In the genomic region with DNA sequence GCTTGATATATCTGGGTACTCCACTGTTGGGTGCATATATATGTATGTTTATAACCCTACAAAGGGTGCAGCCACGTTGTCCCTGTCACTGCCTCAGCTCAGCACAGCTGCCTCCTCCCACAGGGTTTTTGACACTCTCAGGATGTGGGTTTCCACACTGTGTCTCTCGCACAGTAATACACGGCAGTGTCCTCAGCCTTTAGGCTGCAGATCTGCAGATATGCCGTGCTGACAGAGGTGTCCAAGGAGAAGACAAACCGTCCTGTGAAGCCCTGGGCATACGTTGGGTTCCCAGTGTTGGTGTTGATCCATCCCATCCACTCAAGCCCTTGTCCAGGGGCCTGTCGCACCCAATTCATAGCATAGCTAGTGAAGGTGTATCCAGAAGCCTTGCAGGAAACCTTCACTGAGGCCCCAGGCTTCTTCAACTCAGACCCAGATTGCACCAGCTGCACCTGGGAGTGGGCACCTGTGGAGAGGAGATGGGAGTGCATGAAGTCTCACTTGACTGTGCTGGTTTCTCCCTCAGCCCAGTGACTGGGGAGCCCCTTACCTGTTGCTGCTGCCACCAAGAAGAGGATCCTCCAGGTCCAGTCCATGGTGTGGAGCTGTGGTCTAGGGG, we compare ENCODE assay signal across 19 cellular contexts.
DNase-seq lines count a peak whose midpoint lies in the region; ATAC-seq, FAIRE-seq and TF ChIP-seq lines count a peak whose summit lies in the region.
"Had no signal": no experiment of that assay in that cellular context is flagged by ENCODE, and none has a peak within 500 bp of the region (broad histone marks: within the 10 kb centered on the region; RNA-seq: fewer than 3 reads in every experiment).

No MANE protein-coding gene starts in this region.

- peaks cover 7% of the 10 kb centered on the region for H3K36me3 Mint-ChIP-seq in activated CD4-positive, alpha-beta T cell treated with anti-CD3 and anti-CD28 coated beads, Interleukin-2, amount 10 ng/mL, durations not matched to agents 7 days and 5 days (ENCODE audit: low read depth)

- DNase-seq in activated CD4-positive, alpha-beta T cell treated with anti-CD3 and anti-CD28 coated beads, Interleukin-2, amount 10 ng/mL, durations not matched to agents 7 days and 5 days, result peak; percentile 70
- peak; percentile 69 for DNase-seq in activated effector memory CD4-positive, alpha-beta T cell treated with anti-CD3 and anti-CD28 coated beads, Interleukin-2, amount 50 U/mL, for 16 hours
- peak; percentile 16 for DNase-seq in stimulated activated CD4-positive, alpha-beta T cell treated with anti-CD3 and anti-CD28 coated beads, Interleukin-2, amount 100 ng/mL, for 4 hours (ENCODE audit: low read depth)
- DNase-seq in D721Med (ENCODE audit: insufficient read length, low spot score), result no peak
- no peak for DNase-seq in GM13976 (ENCODE audit: low spot score)
- DNase-seq: amniotic stem cell, caudate nucleus, glutamatergic neuron, GM23248, NCI-H774, occipital lobe, sigmoid colon had no signal

- no peak for FAIRE-seq in D721Med (lab: Jason Lieb, UNC)
- FAIRE-seq: RCC 7860, TTC549 had no signal

- H3K4me3 Mint-ChIP-seq in activated CD4-positive, alpha-beta T cell treated with anti-CD3 and anti-CD28 coated beads, Interleukin-2, amount 10 ng/mL, durations not matched to agents 7 days and 5 days, result no peak overlapping the region
- H3K4me3 Mint-ChIP-seq: B cell had no signal

- ATAC-seq in GM21717 (IDR thresholded peaks at IDR 0.05; ENCODE audit: unreplicated experiment), result no peak
- ATAC-seq: SK-N-SH treated with all-trans-retinoic acid at 6 μM for 48 hours had no signal

- CTCF ChIA-PET in activated CD4-positive, alpha-beta T cell treated with anti-CD3 and anti-CD28 coated beads, Interleukin-2, amount 10 ng/mL, durations not matched to agents 7 days and 5 days (lab: Charles Lee), result interaction anchor here (1.4 to 2.1 kb wide), 2 partner anchors 25 to 29 kb away, joined by 4 to 6 read pairs; no protein-coding TSS in a partner anchor

- peaks cover 37% of the 10 kb centered on the region for H3K4me1 Mint-ChIP-seq in activated CD4-positive, alpha-beta T cell treated with anti-CD3 and anti-CD28 coated beads, Interleukin-2, amount 10 ng/mL, durations not matched to agents 7 days and 5 days
- H3K4me1 Mint-ChIP-seq: B cell had no signal

- POLR2A ChIA-PET in activated CD4-positive, alpha-beta T cell treated with anti-CD3 and anti-CD28 coated beads, Interleukin-2, amount 10 ng/mL, durations not matched to agents 7 days and 5 days (lab: Charles Lee), result interaction anchor here (0.6 kb wide), 1 partner anchor 554 kb away, joined by 3 read pairs; no protein-coding TSS in a partner anchor

- no peaks in the 10 kb centered on the region for H3K27me3 Mint-ChIP-seq in activated CD4-positive, alpha-beta T cell treated with anti-CD3 and anti-CD28 coated beads, Interleukin-2, amount 10 ng/mL, durations not matched to agents 7 days and 5 days
- H3K27me3 Mint-ChIP-seq: B cell had no signal

- TF ChIP-seq CTCF in D721Med (IDR thresholded peaks at IDR 0.05; ENCODE audit: insufficient read depth, missing control alignments), result no peak
- no peak for TF ChIP-seq CTCF in GM13976 (IDR thresholded peaks at IDR 0.05; ENCODE audit: borderline replicate concordance, control extremely low read depth, extremely low read depth, insufficient read depth, missing control alignments)

- H3K9me3 ChIP-seq in KOPT-K1 (ENCODE audit: insufficient read depth, low read length, poor library complexity, severe bottlenecking), result peaks cover 13% of the 10 kb centered on the region
- H3K9me3 ChIP-seq: sigmoid colon, tibial nerve had no signal

- in situ Hi-C loops in GM13976 (cut with MboI; ENCODE audit: low sequenced_read_pairs, unreplicated experiment), result no loop called here

- H3K36me3 ChIP-seq in KOPT-K1 (ENCODE audit: insufficient read depth, low read length), result no peaks in the 10 kb centered on the region
- H3K36me3 ChIP-seq: sigmoid colon, tibial nerve had no signal

- peak overlapping the region; percentile 65 for H3K27ac Mint-ChIP-seq in activated CD4-positive, alpha-beta T cell treated with anti-CD3 and anti-CD28 coated beads, Interleukin-2, amount 10 ng/mL, durations not matched to agents 7 days and 5 days
- H3K27ac Mint-ChIP-seq: B cell had no signal

- H3K27ac ChIP-seq in KOPT-K1 (ENCODE audit: low read depth, low read length, poor library complexity, severe bottlenecking), result peak overlapping the region; percentile 52
- H3K27ac ChIP-seq: GM23248, sigmoid colon, tibial nerve had no signal

- peaks cover 11% of the 10 kb centered on the region for H3K9me3 Mint-ChIP-seq in activated CD4-positive, alpha-beta T cell treated with anti-CD3 and anti-CD28 coated beads, Interleukin-2, amount 10 ng/mL, durations not matched to agents 7 days and 5 days

Comparison
In these comparisons a context has a peak if more than half of its experiments do, and no peak if none do; other contexts are left out.
1. DNase-seq: peak in activated CD4-positive, alpha-beta T cell treated with anti-CD3 and anti-CD28 coated beads, Interleukin-2, amount 10 ng/mL, durations not matched to agents 7 days and 5 days (single experiment), activated effector memory CD4-positive, alpha-beta T cell treated with anti-CD3 and anti-CD28 coated beads, Interleukin-2, amount 50 U/mL, for 16 hours (single experiment) and stimulated activated CD4-positive, alpha-beta T cell treated with anti-CD3 and anti-CD28 coated beads, Interleukin-2, amount 100 ng/mL, for 4 hours (single experiment); none in D721Med (single experiment) and GM13976 (single experiment).